Comparison of ENCODE assay signal across 22 cellular contexts in the genomic region with DNA sequence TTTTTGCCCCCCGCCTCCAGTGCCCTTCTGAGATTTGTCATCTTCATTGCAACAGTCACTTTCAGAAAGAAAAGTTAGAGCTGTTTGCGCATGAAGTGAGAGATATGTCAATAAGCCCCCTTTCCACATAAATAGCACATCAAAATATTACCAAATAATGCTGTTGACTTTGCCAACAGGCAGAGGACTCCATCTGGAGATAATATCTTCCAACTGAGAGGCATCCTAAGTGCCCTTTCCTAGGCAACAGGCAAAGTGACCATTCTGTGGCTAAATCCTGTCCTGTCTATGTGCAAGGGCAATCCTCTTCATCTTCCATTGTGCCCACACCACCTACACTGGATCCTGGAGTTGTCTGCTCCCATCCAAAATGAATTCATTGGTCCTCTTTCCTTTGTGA.
"Had no signal": no experiment of that assay in that cellular context is flagged by ENCODE, and none has a peak within 500 bp of the region (broad histone marks: within the 10 kb centered on the region; RNA-seq: fewer than 3 reads in every experiment).

No MANE protein-coding gene starts in this region.

- DNase-seq: dermis blood vessel endothelial cell; effector memory CD4-positive, alpha-beta T cell; erythroblast; esophagus squamous epithelium; foreskin fibroblast; left ventricle myocardium superior; lower lobe of right lung; natural killer cell; pancreas; right cardiac atrium; sigmoid colon; stimulated activated CD4-positive, alpha-beta T cell treated with anti-CD3 and anti-CD28 coated beads, Interleukin-2, amount 100 ng/mL, for 24 hours; stimulated activated CD4-positive, alpha-beta T cell treated with anti-CD3 and anti-CD28 coated beads, Interleukin-4, amount 100 ng/mL, for 24 hours; stimulated activated naive CD4-positive, alpha-beta T cell treated with Interleukin-2 at 50 U/mL for 16 hours; stomach; thyroid gland had no signal

- H3K36me3 ChIP-seq: esophagus squamous epithelium, gastrocnemius medialis, lower lobe of right lung, neutrophil, pancreas, sigmoid colon, stomach, thyroid gland had no signal

- H3K4me1 Mint-ChIP-seq: natural killer cell; stimulated activated effector memory CD8-positive, alpha-beta T cell treated with anti-CD3 and anti-CD28 coated beads, Interleukin-12 subunit alpha, Interleukin-12 subunit beta, amount 100 ng/mL, for 72 hours had no signal

- H3K27me3 Mint-ChIP-seq: type B pancreatic cell had no signal

- H3K4me3 ChIP-seq: coronary artery, esophagus squamous epithelium, gastrocnemius medialis, lower lobe of right lung, pancreas, sigmoid colon, stomach, thyroid gland had no signal

- H3K27ac ChIP-seq: coronary artery, esophagus squamous epithelium, lower lobe of right lung, neutrophil, pancreas, sigmoid colon, stomach, thyroid gland had no signal

- ATAC-seq: lower lobe of right lung; natural killer cell; stimulated activated effector memory CD8-positive, alpha-beta T cell treated with anti-CD3 and anti-CD28 coated beads, Interleukin-12 subunit alpha, Interleukin-12 subunit beta, amount 100 ng/mL, for 72 hours had no signal

- H3K27ac Mint-ChIP-seq: natural killer cell; progenitor cell of endocrine pancreas; stimulated activated effector memory CD8-positive, alpha-beta T cell treated with anti-CD3 and anti-CD28 coated beads, Interleukin-12 subunit alpha, Interleukin-12 subunit beta, amount 100 ng/mL, for 72 hours had no signal

- H3K27me3 ChIP-seq: gastrocnemius medialis, neutrophil, pancreas, sigmoid colon, stomach, thyroid gland had no signal

- H3K4me1 ChIP-seq: lower lobe of right lung, pancreas, thyroid gland had no signal

- H3K36me3 Mint-ChIP-seq: natural killer cell; stimulated activated effector memory CD8-positive, alpha-beta T cell treated with anti-CD3 and anti-CD28 coated beads, Interleukin-12 subunit alpha, Interleukin-12 subunit beta, amount 100 ng/mL, for 72 hours; type B pancreatic cell had no signal

- H3K4me3 Mint-ChIP-seq: natural killer cell; stimulated activated effector memory CD8-positive, alpha-beta T cell treated with anti-CD3 and anti-CD28 coated beads, Interleukin-12 subunit alpha, Interleukin-12 subunit beta, amount 100 ng/mL, for 72 hours had no signal

- H3K9me3 ChIP-seq: esophagus squamous epithelium, gastrocnemius medialis, lower lobe of right lung, neutrophil, pancreas, sigmoid colon, stomach, thyroid gland had no signal

- H3K9me3 Mint-ChIP-seq: natural killer cell; stimulated activated effector memory CD8-positive, alpha-beta T cell treated with anti-CD3 and anti-CD28 coated beads, Interleukin-12 subunit alpha, Interleukin-12 subunit beta, amount 100 ng/mL, for 72 hours; type B pancreatic cell had no signal
